8 cellular contexts compared by ENCODE assay signal in the genomic region with DNA sequence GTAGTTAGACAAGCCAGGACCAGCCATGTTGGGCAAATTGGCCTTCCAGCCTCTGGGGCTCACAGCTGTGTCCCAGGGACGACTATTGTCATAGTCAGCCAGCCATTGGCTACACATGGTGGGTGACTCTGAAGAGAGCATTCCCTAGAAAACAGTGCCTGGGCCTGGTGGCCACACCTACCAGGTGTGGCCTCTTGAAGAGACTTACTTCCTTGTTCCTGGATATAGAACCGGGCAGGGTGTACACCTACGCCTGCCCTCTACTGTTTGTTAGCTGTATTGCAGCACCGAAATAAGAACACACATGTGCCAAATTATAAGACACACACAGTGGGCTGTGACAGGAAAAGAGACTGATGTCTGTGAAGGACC.
DNase-seq lines count a peak whose midpoint lies in the region; ATAC-seq and TF ChIP-seq lines count a peak whose summit lies in the region.

No MANE protein-coding gene starts in this region.

- no peaks in the 10 kb centered on the region for H3K36me3 ChIP-seq in gastrocnemius medialis

- DNase-seq in AG08396 (ENCODE audit: low spot score): peak; percentile 80
- peak; percentile 13 for DNase-seq in GM04504 (ENCODE audit: low read depth)
- peak; percentile 51 for DNase-seq in NCI-H1694 (lab: John Stamatoyannopoulos, UW)
- DNase-seq in WTC11 (ENCODE audit: low spot score): peak; percentile 56
- peak; percentile 20 for DNase-seq in glomerular endothelial cell (ENCODE audit: extremely low read depth, low read depth, low spot score)
- no peak for DNase-seq in gastrocnemius medialis
- DNase-seq in ecto neural progenitor cell (ENCODE audit: low spot score): no peak
- no peak for DNase-seq in NCI-H2029 (lab: John Stamatoyannopoulos, UW)

- no peaks in the 10 kb centered on the region for H3K4me1 ChIP-seq in gastrocnemius medialis

- peaks cover 9% of the 10 kb centered on the region for H3K27me3 Mint-ChIP-seq in WTC11 (ENCODE audit: low read depth)

- peak; percentile 80 for TF ChIP-seq CTCF in WTC11 (IDR thresholded peaks at IDR 0.05)
- peak in 3 of 5 experiments; percentile 31 to 48 (median 40) for TF ChIP-seq CTCF in gastrocnemius medialis (IDR thresholded peaks at IDR 0.05 in 4 of 5, conservative IDR thresholded peaks at IDR 0.05 in 1 of 5)

- no peak overlapping the region for H3K4me3 ChIP-seq in gastrocnemius medialis

- no peak overlapping the region for H3K4me3 Mint-ChIP-seq in WTC11

- in situ Hi-C loops in gastrocnemius medialis (cut with MboI; ENCODE audit: low sequenced_read_pairs in 4 of 4): loop anchor here in 1 of 4 donors (25.0 kb wide), 1 partner anchor 308 kb away; a partner anchor contains a TSS

- no peak overlapping the region for H3K27ac Mint-ChIP-seq in WTC11

- CTCF ChIA-PET in WTC11 (lab: Charles Lee): interaction anchor here (0.6 to 1.6 kb wide), 20 partner anchors 8 to 1115 kb away, joined by 3 to 12 read pairs (median 4); no protein-coding TSS in a partner anchor

- no peak overlapping the region for H3K27ac ChIP-seq in gastrocnemius medialis

- intact Hi-C loops in gastrocnemius medialis (cut with DNase I; ENCODE audit: low total_unique reads): no loop called here

- H3K9me3 Mint-ChIP-seq in WTC11: no peaks in the 10 kb centered on the region

- ATAC-seq in WTC11 (peak; percentile 97), gastrocnemius medialis (peak in 1 of 2 donors; percentile 49)

- H3K27me3 ChIP-seq in gastrocnemius medialis: peaks cover 23 to 41% (median 31%) of the 10 kb centered on the region in 3 donors

- H3K36me3 Mint-ChIP-seq in WTC11: no peaks in the 10 kb centered on the region

- H3K4me1 Mint-ChIP-seq in WTC11: peaks cover 9% of the 10 kb centered on the region

- POLR2A ChIA-PET in WTC11 (lab: Charles Lee): interaction anchor here (1.1 kb wide), 1 partner anchor 105 kb away, joined by 3 read pairs; no protein-coding TSS in a partner anchor

- TF ChIP-seq POLR2A in gastrocnemius medialis (IDR thresholded peaks at IDR 0.05): no peak

- no peaks in the 10 kb centered on the region for H3K9me3 ChIP-seq in gastrocnemius medialis

TF ChIP-seq in WTC11, 78 proteins besides CTCF, POLR2A, EP300 and RAD21:
- no peak for TF ChIP-seq IRF2 (CRISPR knock-in tag; IDR thresholded peaks at IDR 0.05; ENCODE audit: borderline replicate concordance, low read depth)
- TF ChIP-seq SP1 (CRISPR knock-in tag; conservative IDR thresholded peaks at IDR 0.05): peak; percentile 22; the same call in 1 of the 2 replicates

Comparison
In these comparisons a context has a peak if more than half of its experiments do, and no peak if none do; other contexts are left out.
1. DNase-seq: peak in AG08396 (single experiment), GM04504 (single experiment), NCI-H1694 (single experiment), WTC11 (single experiment) and glomerular endothelial cell (single experiment); none in gastrocnemius medialis (0 of 2), ecto neural progenitor cell (single experiment) and NCI-H2029 (single experiment).